16 cellular contexts compared by ENCODE assay signal in genomic region chr1:1971017-1971416, GRCh38. TPM values are rescaled to one million over a fixed set of nuclear protein-coding genes. Genes with fewer than 3 reads are reported as not detected.
DNase-seq lines count a peak whose midpoint lies in the region; ATAC-seq, FAIRE-seq and TF ChIP-seq lines count a peak whose summit lies in the region.
"Had no signal": no experiment of that assay in that cellular context is flagged by ENCODE, and none has a peak within 500 bp of the region (broad histone marks: within the 10 kb centered on the region; RNA-seq: fewer than 3 reads in every experiment).

No MANE protein-coding gene starts in this region.

- TF ChIP-seq POLR2A in HepG2 (IDR thresholded peaks at IDR 0.05; ENCODE audit: insufficient read depth in 1 of 2, low read depth in 2 of 2, low read length in 2 of 2), result no peak
- TF ChIP-seq POLR2A in right lobe of liver (IDR thresholded peaks at IDR 0.05), result no peak

- H3K27ac ChIP-seq in HepG2 (ENCODE audit: extremely low read length, insufficient read depth, low read length) (no peak overlapping the region), right lobe of liver (no peak overlapping the region)
- H3K27ac ChIP-seq: BLaER1 treated with 17β-estradiol and CSF1 and Interleukin-3, amounts not matched to agents 10 nM and 100 nM had no signal

- TF ChIP-seq CTCF in HepG2 (CRISPR knock-in tag; IDR thresholded peaks at IDR 0.05), result no peak
- no peak for TF ChIP-seq CTCF in right lobe of liver (IDR thresholded peaks at IDR 0.05)

- H3K9me3 ChIP-seq in HepG2 (ENCODE audit: low read length) (no peaks in the 10 kb centered on the region), right lobe of liver (no peaks in the 10 kb centered on the region)

- CTCF ChIA-PET in HepG2 (lab: Yijun Ruan, JAX; ENCODE audit: low intra/inter-chr PET ratio, low total read pairs), result no interaction called here

- H3K9ac ChIP-seq in HepG2 (ENCODE audit: insufficient read depth, low read depth, low read length), result no peak overlapping the region
- H3K9ac ChIP-seq: BLaER1 treated with 17β-estradiol and CSF1 and Interleukin-3, amounts not matched to agents 10 nM and 100 nM had no signal

- no peak overlapping the region for H3K4me3 ChIP-seq in HepG2 (replicated peaks in 1 of 3; ENCODE audit: insufficient read depth in 1 of 3, low read depth in 2 of 3, low read length in 3 of 3)
- no peak overlapping the region for H3K4me3 ChIP-seq in right lobe of liver
- H3K4me3 ChIP-seq: BLaER1 treated with 17β-estradiol and CSF1 and Interleukin-3, amounts not matched to agents 10 nM and 100 nM had no signal

- no peak for TF ChIP-seq RAD21 in HepG2 (CRISPR knock-in tag; IDR thresholded peaks at IDR 0.05)

- TF ChIP-seq EP300 in HepG2 (IDR thresholded peaks at IDR 0.05; ENCODE audit: low read depth in 2 of 2, low read length in 2 of 2) (no peak), HepG2 (CRISPR knock-in tag; IDR thresholded peaks at IDR 0.05; ENCODE audit: borderline replicate concordance) (no peak)

- H3K4me1 ChIP-seq in HepG2 (ENCODE audit: insufficient read depth, low read length) (no peaks in the 10 kb centered on the region), right lobe of liver (no peaks in the 10 kb centered on the region)

- H3K36me3 ChIP-seq in HepG2 (replicated peaks in 1 of 2; ENCODE audit: control insufficient read depth in 1 of 2, insufficient read depth in 2 of 2, low read length in 2 of 2) (no peaks in the 10 kb centered on the region), right lobe of liver (no peaks in the 10 kb centered on the region)
- H3K36me3 ChIP-seq: BLaER1 treated with 17β-estradiol and CSF1 and Interleukin-3, amounts not matched to agents 10 nM and 100 nM had no signal

- DNase-seq in HepG2 (ENCODE audit: low spot score) (no peak), right lobe of liver (no peak), islet precursor cell (peak; percentile 26), NCI-H146 treated with DMSO at 0.1 percent for 48 hours (lab: John Stamatoyannopoulos, UW; ENCODE audit: unreplicated experiment) (no peak), KG1 (lab: John Stamatoyannopoulos, UW) (no peak)
- DNase-seq: ACHN; Calu3; CD4-positive, alpha-beta T cell; DMS 273 treated with DMSO at 0.1 percent for 48 hours had no signal

- WGBS in HepG2 (ENCODE audit: low lambda C conversion rate), result 65% methylated on average over 17 of the region's 17 CpGs
- WGBS in right lobe of liver (ENCODE audit: insufficient coverage, low coverage, low lambda C conversion rate, missing lambda C conversion rate), result 64% methylated on average over 5 of the region's 17 CpGs

- H3K27me3 ChIP-seq in HepG2 (ENCODE audit: control insufficient read depth in 1 of 2, insufficient read depth in 2 of 2, low read length in 2 of 2) (peaks cover 16 to 60% of the 10 kb centered on the region in 2 experiments; a peak in 4 of 5 replicates), right lobe of liver (no peaks in the 10 kb centered on the region)

- POLR2A ChIA-PET in HepG2 (lab: Yijun Ruan, JAX), result no interaction called here

- no peak for FAIRE-seq in HepG2 (lab: Jason Lieb, UNC)
- FAIRE-seq: GM18507, H54 had no signal

- no peaks in the 10 kb centered on the region for H3K79me2 ChIP-seq in HepG2 (ENCODE audit: insufficient read depth, low read length)

- ATAC-seq in HepG2 (no peak), right lobe of liver (no peak)
- ATAC-seq: HCT116 had no signal

- H3K4me2 ChIP-seq in HepG2 (ENCODE audit: low read depth, low read length), result no peak overlapping the region
- H3K4me2 ChIP-seq: BLaER1 treated with 17β-estradiol and CSF1 and Interleukin-3, amounts not matched to agents 10 nM and 100 nM had no signal

- H4K20me1 ChIP-seq in HepG2 (ENCODE audit: insufficient read depth, low read length), result no peaks in the 10 kb centered on the region

- intact Hi-C loops in HepG2 (cut with micrococcal nuclease; ENCODE audit: unreplicated experiment) (no loop called here), right lobe of liver (cut with DNase I) (no loop called here)

- no TSS peak for BruUV-seq in HepG2 (replicated peaks; lab: Mats Ljungman, UMichigan)

- no peak overlapping the region for H2AFZ ChIP-seq in HepG2 (ENCODE audit: low read length)

- in situ Hi-C loops in HepG2 (cut with HindIII; ENCODE audit: extremely low pct_ligation_motif_present, low pct_unique_long_range_greater_than_20kb), result no loop called here

RNA-seq across cellular contexts. Expression of gene CFAP74, which starts 32.6 kb away (rescaled TPM):
- total RNA-seq in HepG2 (2016; rRNA removed; fragmentation: Illumina TruSeq; extraction: Trizol) (0.27 TPM in 1 of 2 replicates, not detected in the other), right lobe of liver (1 to 10 TPM in 2 of 6 experiments, under 1 TPM in 3, not detected in 1; 0.16 to 3.5 (median 0.32) TPM)
- total RNA-seq in HepG2 (2016; cell fraction: cytosol; rRNA removed; fragmentation: Illumina TruSeq; extraction: Trizol; ENCODE audit: low read depth), result 0.09 TPM in 1 of 2 replicates, not detected in the other
- total RNA-seq in HepG2 (2016; cell fraction: insoluble cytoplasmic fraction; rRNA removed; fragmentation: Illumina TruSeq; extraction: Trizol), result 0.09 and 0.10 TPM in 2 replicates
- 0.07 and 0.09 TPM in 2 replicates for total RNA-seq in HepG2 (2016; cell fraction: membrane; rRNA removed; fragmentation: Illumina TruSeq; extraction: Trizol)
- total RNA-seq in HepG2 (2016; cell fraction: nucleus; rRNA removed; fragmentation: Illumina TruSeq; extraction: Trizol), result 0.28 and 0.66 TPM in 2 replicates
- 0.57 and 0.62 TPM in 2 replicates for polyA plus RNA-seq in HepG2 (2011; rRNA removed)
- polyA plus RNA-seq in HepG2 (2011; cell fraction: cytosol; rRNA removed), result 0.13 TPM in 2 replicates
- 4.1 and 5.0 TPM in 2 replicates for polyA plus RNA-seq in HepG2 (2011; cell fraction: nucleus; rRNA removed)
- polyA plus RNA-seq in HepG2 (2012), result 0.67 and 2.1 TPM in 2 replicates
- 0.05 TPM in 1 of 2 replicates, not detected in the other for polyA plus RNA-seq in HepG2 (2016; cell fraction: cytosol; fragmentation: Illumina TruSeq; extraction: Trizol; ENCODE audit: low read depth)
- 0.08 and 0.10 TPM in 2 replicates for polyA plus RNA-seq in HepG2 (2016; cell fraction: insoluble cytoplasmic fraction; fragmentation: Illumina TruSeq; extraction: Trizol; ENCODE audit: low read depth)
- 0.11 TPM in 1 of 2 replicates, not detected in the other for polyA plus RNA-seq in HepG2 (2016; cell fraction: membrane; fragmentation: Illumina TruSeq; extraction: Trizol; ENCODE audit: low read depth)
- polyA plus RNA-seq in HepG2 (2016; cell fraction: nucleus; fragmentation: Illumina TruSeq; extraction: Trizol; ENCODE audit: insufficient read depth, low read depth), result 0.48 and 0.64 TPM in 2 replicates
- polyA minus RNA-seq in HepG2 (2011; rRNA and poly(A)+ RNA removed; ENCODE audit: low replicate concordance), result 0.56 TPM in 1 of 2 replicates, not detected in the other
- polyA minus RNA-seq in HepG2 (2011; cell fraction: cytosol; rRNA and poly(A)+ RNA removed), result 0.20 TPM in 1 of 2 replicates, not detected in the other
- 0.77 and 0.99 TPM in 2 replicates for polyA minus RNA-seq in HepG2 (2011; cell fraction: nucleus; rRNA and poly(A)+ RNA removed)
- total RNA-seq: A172; Calu3; CD4-positive, alpha-beta T cell; Daoy had no signal
- polyA plus RNA-seq: IgD-negative memory B cell had no signal

RNA-seq across cellular contexts. Expression of gene GABRD, which starts 48.1 kb away (rescaled TPM):
- total RNA-seq in HepG2 (2016; rRNA removed; fragmentation: Illumina TruSeq; extraction: Trizol), result not detected in 2 replicates
- total RNA-seq in HepG2 (2016; cell fraction: cytosol; rRNA removed; fragmentation: Illumina TruSeq; extraction: Trizol; ENCODE audit: low read depth), result not detected in 2 replicates
- not detected in 2 replicates for total RNA-seq in HepG2 (2016; cell fraction: insoluble cytoplasmic fraction; rRNA removed; fragmentation: Illumina TruSeq; extraction: Trizol)
- not detected in 2 replicates for total RNA-seq in HepG2 (2016; cell fraction: membrane; rRNA removed; fragmentation: Illumina TruSeq; extraction: Trizol)
- not detected in 2 replicates for total RNA-seq in HepG2 (2016; cell fraction: nucleus; rRNA removed; fragmentation: Illumina TruSeq; extraction: Trizol)
- polyA plus RNA-seq in HepG2 (2011; rRNA removed), result 0.22 TPM in 1 of 2 replicates, not detected in the other
- polyA plus RNA-seq in HepG2 (2011; cell fraction: cytosol; rRNA removed), result 0.09 TPM in 1 of 2 replicates, not detected in the other
- 0.08 TPM in 1 of 2 replicates, not detected in the other for polyA plus RNA-seq in HepG2 (2011; cell fraction: nucleus; rRNA removed)
- polyA plus RNA-seq in HepG2 (2012), result not detected in 2 replicates
- polyA plus RNA-seq in HepG2 (2016; cell fraction: cytosol; fragmentation: Illumina TruSeq; extraction: Trizol; ENCODE audit: low read depth), result not detected in 2 replicates
- polyA plus RNA-seq in HepG2 (2016; cell fraction: insoluble cytoplasmic fraction; fragmentation: Illumina TruSeq; extraction: Trizol; ENCODE audit: low read depth), result not detected in 2 replicates
- polyA plus RNA-seq in HepG2 (2016; cell fraction: membrane; fragmentation: Illumina TruSeq; extraction: Trizol; ENCODE audit: low read depth), result not detected in 2 replicates
- polyA plus RNA-seq in HepG2 (2016; cell fraction: nucleus; fragmentation: Illumina TruSeq; extraction: Trizol; ENCODE audit: insufficient read depth, low read depth), result not detected in 2 replicates
- polyA minus RNA-seq in HepG2 (2011; rRNA and poly(A)+ RNA removed; ENCODE audit: low replicate concordance), result 0.51 TPM in 1 of 2 replicates, not detected in the other
- not detected in 2 replicates for polyA minus RNA-seq in HepG2 (2011; cell fraction: cytosol; rRNA and poly(A)+ RNA removed)
- not detected in 2 replicates for polyA minus RNA-seq in HepG2 (2011; cell fraction: nucleus; rRNA and poly(A)+ RNA removed)
- total RNA-seq in right lobe of liver, result under 1 TPM in 1 of 6 experiments, not detected in 5; 0.55 TPM
- total RNA-seq: Calu3, Daoy had no signal
- polyA plus RNA-seq: IgD-negative memory B cell had no signal

RNA-seq across cellular contexts. Expression of gene TMEM52, which starts 51.9 kb away (rescaled TPM):
- total RNA-seq in HepG2 (2016; rRNA removed; fragmentation: Illumina TruSeq; extraction: Trizol), result 12.9 and 18.7 TPM in 2 replicates
- total RNA-seq in HepG2 (2016; cell fraction: cytosol; rRNA removed; fragmentation: Illumina TruSeq; extraction: Trizol; ENCODE audit: low read depth), result 49.1 and 56.2 TPM in 2 replicates
- 9.2 and 18.5 TPM in 2 replicates for total RNA-seq in HepG2 (2016; cell fraction: insoluble cytoplasmic fraction; rRNA removed; fragmentation: Illumina TruSeq; extraction: Trizol)
- total RNA-seq in HepG2 (2016; cell fraction: membrane; rRNA removed; fragmentation: Illumina TruSeq; extraction: Trizol), result 52.4 and 62.3 TPM in 2 replicates
- 7.7 and 11.9 TPM in 2 replicates for total RNA-seq in HepG2 (2016; cell fraction: nucleus; rRNA removed; fragmentation: Illumina TruSeq; extraction: Trizol)
- 13.2 and 15.3 TPM in 2 replicates for polyA plus RNA-seq in HepG2 (2011; rRNA removed)
- polyA plus RNA-seq in HepG2 (2011; cell fraction: cytosol; rRNA removed), result 12.8 and 25.5 TPM in 2 replicates
- polyA plus RNA-seq in HepG2 (2011; cell fraction: nucleus; rRNA removed), result 29.4 and 36.3 TPM in 2 replicates
- polyA plus RNA-seq in HepG2 (2012), result 6.6 and 7.8 TPM in 2 replicates
- polyA plus RNA-seq in HepG2 (2016; cell fraction: cytosol; fragmentation: Illumina TruSeq; extraction: Trizol; ENCODE audit: low read depth), result 77.9 and 88.5 TPM in 2 replicates
- polyA plus RNA-seq in HepG2 (2016; cell fraction: insoluble cytoplasmic fraction; fragmentation: Illumina TruSeq; extraction: Trizol; ENCODE audit: low read depth), result 13.6 and 17.5 TPM in 2 replicates
- 69.4 and 73.4 TPM in 2 replicates for polyA plus RNA-seq in HepG2 (2016; cell fraction: membrane; fragmentation: Illumina TruSeq; extraction: Trizol; ENCODE audit: low read depth)
- 21.1 and 21.2 TPM in 2 replicates for polyA plus RNA-seq in HepG2 (2016; cell fraction: nucleus; fragmentation: Illumina TruSeq; extraction: Trizol; ENCODE audit: insufficient read depth, low read depth)
- polyA minus RNA-seq in HepG2 (2011; rRNA and poly(A)+ RNA removed; ENCODE audit: low replicate concordance), result 1.1 and 27.0 TPM in 2 replicates
- 7.6 and 7.8 TPM in 2 replicates for polyA minus RNA-seq in HepG2 (2011; cell fraction: cytosol; rRNA and poly(A)+ RNA removed)
- polyA minus RNA-seq in HepG2 (2011; cell fraction: nucleus; rRNA and poly(A)+ RNA removed), result 2.3 and 2.6 TPM in 2 replicates
- 10 to 100 TPM in 1 of 6 experiments, 1 to 10 TPM in 5; 2.3 to 13.2 (median 6.0) TPM for total RNA-seq in right lobe of liver
- total RNA-seq: A172 had no signal
- polyA plus RNA-seq: IgD-negative memory B cell had no signal

RNA-seq across cellular contexts. Expression of gene CALML6, which starts 56.0 kb away (rescaled TPM):
- total RNA-seq in HepG2 (2016; rRNA removed; fragmentation: Illumina TruSeq; extraction: Trizol) (0.11 TPM in 1 of 2 replicates, not detected in the other), right lobe of liver (1 to 10 TPM in 1 of 6 experiments, under 1 TPM in 3, not detected in 2; 0.44 to 1.4 (median 0.58) TPM)
- total RNA-seq in HepG2 (2016; cell fraction: cytosol; rRNA removed; fragmentation: Illumina TruSeq; extraction: Trizol; ENCODE audit: low read depth), result not detected in 2 replicates
- 0.13 TPM in 1 of 2 replicates, not detected in the other for total RNA-seq in HepG2 (2016; cell fraction: insoluble cytoplasmic fraction; rRNA removed; fragmentation: Illumina TruSeq; extraction: Trizol)
- total RNA-seq in HepG2 (2016; cell fraction: membrane; rRNA removed; fragmentation: Illumina TruSeq; extraction: Trizol), result not detected in 2 replicates
- total RNA-seq in HepG2 (2016; cell fraction: nucleus; rRNA removed; fragmentation: Illumina TruSeq; extraction: Trizol), result not detected in 2 replicates
- polyA plus RNA-seq in HepG2 (2011; rRNA removed), result 0.12 TPM in 1 of 2 replicates, not detected in the other
- polyA plus RNA-seq in HepG2 (2011; cell fraction: cytosol; rRNA removed), result not detected in 2 replicates
- 0.80 and 1.5 TPM in 2 replicates for polyA plus RNA-seq in HepG2 (2011; cell fraction: nucleus; rRNA removed)
- not detected in 2 replicates for polyA plus RNA-seq in HepG2 (2012)
- not detected in 2 replicates for polyA plus RNA-seq in HepG2 (2016; cell fraction: cytosol; fragmentation: Illumina TruSeq; extraction: Trizol; ENCODE audit: low read depth)
- polyA plus RNA-seq in HepG2 (2016; cell fraction: insoluble cytoplasmic fraction; fragmentation: Illumina TruSeq; extraction: Trizol; ENCODE audit: low read depth), result not detected in 2 replicates
- not detected in 2 replicates for polyA plus RNA-seq in HepG2 (2016; cell fraction: membrane; fragmentation: Illumina TruSeq; extraction: Trizol; ENCODE audit: low read depth)
- polyA plus RNA-seq in HepG2 (2016; cell fraction: nucleus; fragmentation: Illumina TruSeq; extraction: Trizol; ENCODE audit: insufficient read depth, low read depth), result 0.38 and 0.87 TPM in 2 replicates
- polyA minus RNA-seq in HepG2 (2011; rRNA and poly(A)+ RNA removed; ENCODE audit: low replicate concordance), result not detected in 2 replicates
- not detected in 2 replicates for polyA minus RNA-seq in HepG2 (2011; cell fraction: cytosol; rRNA and poly(A)+ RNA removed)
- 0.64 TPM in 1 of 2 replicates, not detected in the other for polyA minus RNA-seq in HepG2 (2011; cell fraction: nucleus; rRNA and poly(A)+ RNA removed)
- total RNA-seq: A172 had no signal
- polyA plus RNA-seq: IgD-negative memory B cell had no signal
